15 cellular contexts compared by ENCODE assay signal in the genomic region with DNA sequence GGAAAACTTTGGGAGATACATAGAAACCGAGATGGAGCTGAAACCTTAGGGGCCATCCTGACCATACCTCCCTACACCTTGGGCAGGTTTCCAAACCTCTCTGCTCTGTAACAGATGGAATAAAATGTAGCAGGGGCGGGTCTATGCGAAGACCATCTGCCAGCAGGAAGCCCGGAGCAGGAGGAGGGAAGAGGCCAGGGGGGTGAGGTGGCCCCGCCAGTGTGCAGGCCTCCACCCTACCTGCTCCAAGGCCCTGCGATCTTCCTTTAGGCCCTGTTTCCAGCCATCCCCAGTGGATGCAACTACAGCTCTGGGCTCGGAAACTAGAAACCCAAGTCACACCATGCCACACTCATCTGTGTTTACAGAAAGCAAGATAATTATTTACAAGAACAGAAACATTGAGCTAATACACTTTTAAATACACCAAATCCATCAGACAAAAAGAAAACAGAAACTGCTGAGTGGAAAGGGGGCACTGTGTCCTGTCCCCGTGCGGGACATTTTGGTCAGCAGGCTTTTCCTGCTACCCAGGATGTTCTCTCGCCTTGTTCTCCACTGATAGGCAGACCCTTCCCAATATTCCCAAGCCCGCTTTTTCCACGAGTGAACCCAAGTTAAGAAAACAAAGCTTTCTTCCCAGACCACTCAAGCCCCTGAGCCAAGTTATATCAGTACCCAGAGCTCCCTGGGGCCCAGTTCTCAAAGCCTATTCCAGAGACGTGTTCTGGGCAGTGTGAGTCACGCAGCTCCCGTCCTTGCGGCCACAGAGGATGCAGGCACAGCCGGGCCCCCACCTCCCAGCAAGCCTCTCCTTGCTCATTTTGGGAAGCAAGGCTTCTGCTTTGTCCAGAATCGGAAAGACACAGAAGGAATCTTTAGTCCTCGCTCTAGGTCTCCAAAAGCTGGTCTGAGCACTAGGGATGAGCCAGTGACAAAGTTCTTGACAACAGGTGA. TPM values are rescaled to one million over a fixed set of nuclear protein-coding genes. Genes with fewer than 3 reads are reported as not detected.
DNase-seq lines count a peak whose midpoint lies in the region; ATAC-seq and TF ChIP-seq lines count a peak whose summit lies in the region.
"Had no signal": no experiment of that assay in that cellular context is flagged by ENCODE, and none has a peak within 500 bp of the region (broad histone marks: within the 10 kb centered on the region; RNA-seq: fewer than 3 reads in every experiment).

No MANE protein-coding gene starts in this region.

- peak; percentile 68 for ATAC-seq in mucosa of descending colon
- ATAC-seq in HG03135 (IDR thresholded peaks at IDR 0.05; ENCODE audit: unreplicated experiment) = no peak
- ATAC-seq: Panc1 had no signal

- CTCF ChIA-PET in AG04450 (lab: Charles Lee) = interaction anchor here (0.6 to 3.3 kb wide), 5 partner anchors 12 to 122 kb away, joined by 3 to 14 read pairs (median 3); no protein-coding TSS in a partner anchor

- H3K9me3 ChIP-seq in AG04450 (ENCODE audit: control insufficient read depth, insufficient read depth, low read length) (peaks cover 3% of the 10 kb centered on the region; the same call in 1 of the 2 replicates), mucosa of descending colon (no peaks in the 10 kb centered on the region)
- H3K9me3 ChIP-seq: HAP-1, MG63 had no signal

- H3K27ac ChIP-seq in AG04450 (ENCODE audit: low read depth, low read length) = peak overlapping the region; percentile 31
- H3K27ac ChIP-seq: BLaER1 treated with 17β-estradiol and CSF1 and Interleukin-3, amounts not matched to agents 10 nM and 100 nM had no signal

- H3K4me1 Mint-ChIP-seq in activated T-cell treated with anti-CD3 and anti-CD28 coated beads, Interleukin-2, amount 50 U/mL, for 24 hours (ENCODE audit: low read depth) = peaks cover 2% of the 10 kb centered on the region
- H3K4me1 Mint-ChIP-seq: central memory CD8-positive, alpha-beta T cell had no signal

- no peak overlapping the region for H3K4me3 Mint-ChIP-seq in activated T-cell treated with anti-CD3 and anti-CD28 coated beads, Interleukin-2, amount 50 U/mL, for 24 hours
- H3K4me3 Mint-ChIP-seq: central memory CD8-positive, alpha-beta T cell had no signal

- TF ChIP-seq CTCF in AG04450 (IDR thresholded peaks at IDR 0.05; ENCODE audit: low read depth, low read length) (no peak), mucosa of descending colon (IDR thresholded peaks at IDR 0.05) (no peak)

- no peak overlapping the region for H3K27ac Mint-ChIP-seq in activated T-cell treated with anti-CD3 and anti-CD28 coated beads, Interleukin-2, amount 50 U/mL, for 24 hours

- no peaks in the 10 kb centered on the region for H3K36me3 Mint-ChIP-seq in activated T-cell treated with anti-CD3 and anti-CD28 coated beads, Interleukin-2, amount 50 U/mL, for 24 hours (ENCODE audit: low read depth)

- intact Hi-C loops in mucosa of descending colon (cut with DNase I, micrococcal nuclease) = no loop called here

- H3K9me3 Mint-ChIP-seq in activated T-cell treated with anti-CD3 and anti-CD28 coated beads, Interleukin-2, amount 50 U/mL, for 24 hours = no peaks in the 10 kb centered on the region
- H3K9me3 Mint-ChIP-seq: central memory CD8-positive, alpha-beta T cell had no signal

- H3K27me3 Mint-ChIP-seq in activated T-cell treated with anti-CD3 and anti-CD28 coated beads, Interleukin-2, amount 50 U/mL, for 24 hours = no peaks in the 10 kb centered on the region

- no peaks in the 10 kb centered on the region for H3K4me1 ChIP-seq in mucosa of descending colon (ENCODE audit: low read depth)
- H3K4me1 ChIP-seq: HAP-1 had no signal

- H3K27me3 ChIP-seq in AG04450 (ENCODE audit: control insufficient read depth, insufficient read depth, low read length) = peaks cover 21% of the 10 kb centered on the region
- H3K27me3 ChIP-seq: BLaER1 treated with 17β-estradiol and CSF1 and Interleukin-3, amounts not matched to agents 10 nM and 100 nM; MG63 had no signal

- H3K4me3 ChIP-seq in AG04450 (ENCODE audit: low read depth, low read length) (peak overlapping the region; percentile 10; the same call in 1 of the 2 replicates), mucosa of descending colon (no peak overlapping the region)
- H3K4me3 ChIP-seq: BLaER1 treated with 17β-estradiol and CSF1 and Interleukin-3, amounts not matched to agents 10 nM and 100 nM; HAP-1; lung; MG63 had no signal

- POLR2A ChIA-PET in AG04450 (lab: Yijun Ruan, JAX) = no interaction called here

- no peaks in the 10 kb centered on the region for H3K36me3 ChIP-seq in mucosa of descending colon (ENCODE audit: low read depth)
- H3K36me3 ChIP-seq: BLaER1 treated with 17β-estradiol and CSF1 and Interleukin-3, amounts not matched to agents 10 nM and 100 nM; HAP-1; MG63 had no signal

- DNase-seq in AG04450 (ENCODE audit: low read depth, low spot score) (no peak), M059J (ENCODE audit: low read depth) (peak; percentile 42), cerebellar cortex (ENCODE audit: low spot score) (peak; percentile 42), mucosa of descending colon (no peak), NCI-H1930 (lab: John Stamatoyannopoulos, UW) (no peak), cortex of kidney (lab: John Stamatoyannopoulos, UW) (no peak)
- no peak for DNase-seq in activated T-cell treated with anti-CD3 and anti-CD28 coated beads, Interleukin-2, amount 50 U/mL, for 24 hours
- DNase-seq: activated T-cell treated with anti-CD3 and anti-CD28 coated beads, Interleukin-2, amount 50 U/mL, for 1 hour; MG63 had no signal

RNA-seq across cellular contexts. Expression of a gene that starts 17.3 kb away (rescaled TPM):
- not detected in 2 replicates for polyA plus RNA-seq in AG04450 (2011; rRNA removed)
- not detected in 2 replicates for polyA minus RNA-seq in AG04450 (2011; rRNA and poly(A)+ RNA removed)
- not detected in 2 replicates for total RNA-seq in M059J (2014; rRNA removed; shearing (Covaris generic))
- total RNA-seq in mucosa of descending colon = under 1 TPM in 1 of 3 donors, not detected in 2; 0.60 TPM
- polyA plus RNA-seq: lung had no signal

Comparison
In these comparisons a context has a peak if more than half of its experiments do, and no peak if none do; other contexts are left out.
1. DNase-seq: peak in M059J (single experiment) and cerebellar cortex (single experiment); none in AG04450 (single experiment), mucosa of descending colon (0 of 3), activated T-cell treated with anti-CD3 and anti-CD28 coated beads, Interleukin-2, amount 50 U/mL, for 24 hours (single experiment), NCI-H1930 (0 of 2) and cortex of kidney (single experiment).